Comparison of ENCODE assay signal across 1 cellular context in the genomic region with DNA sequence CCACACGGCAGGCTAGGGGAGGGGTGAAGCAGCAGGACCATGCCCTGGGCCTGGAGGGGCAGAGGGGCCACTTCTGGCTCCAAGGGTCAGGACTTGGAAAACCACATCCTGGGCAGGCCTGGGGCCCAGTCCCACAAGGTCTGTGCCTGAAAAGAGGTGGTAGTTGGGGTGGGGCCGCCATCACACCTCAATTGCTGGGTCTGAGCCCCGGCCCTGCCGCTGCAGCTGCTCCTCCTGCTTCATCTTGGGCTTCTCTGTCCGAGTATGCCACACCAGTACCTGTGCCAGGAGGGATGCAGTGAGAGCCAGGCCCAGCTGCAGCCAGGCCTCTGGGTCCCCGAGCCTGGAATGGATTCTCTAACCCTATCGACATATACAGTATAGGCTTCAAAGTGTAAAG.
TF ChIP-seq lines count a peak whose summit lies in the region.

No MANE protein-coding gene starts in this region.

TF ChIP-seq in K562, 482 proteins besides CTCF, POLR2A, EP300 and RAD21:
- peak; percentile 61 for TF ChIP-seq POLR2G (IDR thresholded peaks at IDR 0.05; ENCODE audit: low read depth, low read length)
- no peak for TF ChIP-seq TRIM24 (IDR thresholded peaks at IDR 0.05)
- no peak for TF ChIP-seq TEAD4 (IDR thresholded peaks at IDR 0.05; ENCODE audit: low read length)
- no peak for TF ChIP-seq TEAD4 (CRISPR knock-in tag; IDR thresholded peaks at IDR 0.05; ENCODE audit: borderline replicate concordance)
- TF ChIP-seq, protein P1, sequence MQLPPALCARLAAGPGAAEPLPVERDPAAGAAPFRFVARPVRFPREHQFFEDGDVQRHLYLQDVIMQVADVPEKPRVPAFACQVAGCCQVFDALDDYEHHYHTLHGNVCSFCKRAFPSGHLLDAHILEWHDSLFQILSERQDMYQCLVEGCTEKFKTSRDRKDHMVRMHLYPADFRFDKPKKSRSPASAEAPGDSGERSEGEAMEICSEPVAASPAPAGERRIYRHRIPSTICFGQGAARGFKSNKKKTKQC (CRISPR knock-in tag; IDR thresholded peaks at IDR 0.05) = no peak
- TF ChIP-seq ZKSCAN1 (IDR thresholded peaks at IDR 0.05; ENCODE audit: low read depth, low read length) = no peak
- TF ChIP-seq HNRNPH1 (optimal IDR thresholded peaks at IDR 0.05; ENCODE audit: low read depth, low read length) = no peak
- TF ChIP-seq NBN (IDR thresholded peaks at IDR 0.05; ENCODE audit: low read depth) = no peak
